17 cellular contexts compared by ENCODE assay signal in the genomic region with DNA sequence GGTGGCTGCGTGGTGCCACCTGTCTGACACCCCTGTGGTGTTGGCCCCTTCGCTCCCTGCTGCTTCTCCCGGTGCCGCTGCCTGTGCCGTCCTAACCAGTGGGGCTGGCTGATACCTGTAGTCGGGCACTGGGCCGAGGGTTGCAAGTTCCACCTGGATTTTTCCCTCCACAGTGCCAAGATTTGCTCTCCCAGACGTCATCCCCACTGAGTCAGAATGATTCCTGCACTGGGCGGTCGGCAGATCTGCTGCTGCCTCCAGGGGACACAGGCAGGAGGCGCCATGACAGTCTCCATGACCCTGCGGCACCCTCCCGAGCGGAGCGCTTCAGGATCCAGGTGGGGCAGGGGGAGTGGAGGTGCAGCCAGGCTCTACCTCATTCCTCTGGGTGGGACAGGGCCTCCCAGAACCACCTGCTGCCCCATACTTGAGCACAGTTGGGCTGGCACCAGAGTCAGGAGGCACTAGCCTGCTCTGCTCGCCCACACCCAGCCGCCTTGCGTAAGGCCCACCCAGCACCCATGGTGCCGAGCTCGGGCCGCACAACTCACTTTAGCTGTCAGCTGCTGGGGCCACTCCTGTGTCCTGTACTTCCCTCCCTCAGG.
A peak's percentile ranks its signal among the peaks of the same experiment; 100 is the strongest.
DNase-seq lines count a peak whose midpoint lies in the region; ATAC-seq and TF ChIP-seq lines count a peak whose summit lies in the region.
"Had no signal": no experiment of that assay in that cellular context is flagged by ENCODE, and none has a peak within 500 bp of the region (broad histone marks: within the 10 kb centered on the region; RNA-seq: fewer than 3 reads in every experiment).

No MANE protein-coding gene starts in this region.

- TF ChIP-seq CTCF in coronary artery (IDR thresholded peaks at IDR 0.05) (no peak), transverse colon (IDR thresholded peaks at IDR 0.05) (no peak)

- intact Hi-C loops in transverse colon (cut with DNase I; ENCODE audit: low total_unique reads): loop anchor here (10.0 kb wide), 1 partner anchor 66 kb away; no protein-coding TSS in a partner anchor

- in situ Hi-C loops in transverse colon (cut with MboI; ENCODE audit: low pct_ligation_motif_present in 1 of 4, low pct_unique_long_range_greater_than_20kb in 1 of 4, low sequenced_read_pairs in 3 of 4): no loop called here

- peak; percentile 17 for DNase-seq in activated naive CD8-positive, alpha-beta T cell treated with anti-CD3 and anti-CD28 coated beads, Interleukin-2, amount 10 ng/mL, durations not matched to agents 7 days and 5 days
- no peak for DNase-seq in activated naive CD8-positive, alpha-beta T cell treated with anti-CD3 and anti-CD28 coated beads for 36 hours
- DNase-seq in coronary artery (ENCODE audit: low spot score) (peak; percentile 70), mesenteric fat pad (ENCODE audit: low spot score) (peak; percentile 87), transverse colon (peak; percentile 7), DMS79 treated with DMSO at 0.1 percent for 48 hours (lab: John Stamatoyannopoulos, UW) (no peak), middle frontal gyrus (ENCODE audit: extremely low spot score, low spot score) (no peak)
- DNase-seq: activated CD8-positive, alpha-beta T cell treated with anti-CD3 and anti-CD28 coated beads for 36 hours; foreskin melanocyte; NCI-H1417; NCI-H524 treated with DMSO at 0.1 percent for 48 hours had no signal

- WGBS in transverse colon (ENCODE audit: low coverage in 1 of 2), 2 donors: 93% methylated on average over 21 of the region's 21 CpGs; no CpG with 5 or more reads in 1 of the 2 donors

- no peaks in the 10 kb centered on the region for H3K9me3 Mint-ChIP-seq in activated naive CD8-positive, alpha-beta T cell treated with anti-CD3 and anti-CD28 coated beads, Interleukin-2, amount 10 ng/mL, durations not matched to agents 7 days and 5 days
- H3K9me3 Mint-ChIP-seq in activated naive CD8-positive, alpha-beta T cell treated with anti-CD3 and anti-CD28 coated beads for 36 hours: no peaks in the 10 kb centered on the region
- H3K9me3 Mint-ChIP-seq: activated CD8-positive, alpha-beta T cell treated with anti-CD3 and anti-CD28 coated beads for 36 hours; activated naive CD4-positive, alpha-beta T cell treated with anti-CD3 and anti-CD28 coated beads, Interleukin-2, amount 50 U/mL, for 72 hours; neural crest cell; T-helper 2 cell treated with Interferon-gamma antibody and Interleukin-4, amounts not matched to agents 5 μg/mL and 100 μg/mL, for 36 hours; type B pancreatic cell had no signal

- H3K36me3 Mint-ChIP-seq in activated naive CD8-positive, alpha-beta T cell treated with anti-CD3 and anti-CD28 coated beads, Interleukin-2, amount 10 ng/mL, durations not matched to agents 7 days and 5 days: no peaks in the 10 kb centered on the region
- peaks cover 1% of the 10 kb centered on the region for H3K36me3 Mint-ChIP-seq in activated naive CD8-positive, alpha-beta T cell treated with anti-CD3 and anti-CD28 coated beads for 36 hours

- H3K27ac Mint-ChIP-seq in activated naive CD8-positive, alpha-beta T cell treated with anti-CD3 and anti-CD28 coated beads, Interleukin-2, amount 10 ng/mL, durations not matched to agents 7 days and 5 days: no peak overlapping the region
- H3K27ac Mint-ChIP-seq in activated naive CD8-positive, alpha-beta T cell treated with anti-CD3 and anti-CD28 coated beads for 36 hours: no peak overlapping the region
- H3K27ac Mint-ChIP-seq: activated CD8-positive, alpha-beta T cell treated with anti-CD3 and anti-CD28 coated beads for 36 hours; T-helper 2 cell treated with Interferon-gamma antibody and Interleukin-4, amounts not matched to agents 5 μg/mL and 100 μg/mL, for 36 hours; type B pancreatic cell had no signal

- no peak for ATAC-seq in activated naive CD8-positive, alpha-beta T cell treated with anti-CD3 and anti-CD28 coated beads, Interleukin-2, amount 10 ng/mL, durations not matched to agents 7 days and 5 days (ENCODE audit: low read depth)
- no peak for ATAC-seq in SK-N-SH treated with all-trans-retinoic acid at 6 μM for 48 hours
- ATAC-seq: A549; activated CD8-positive, alpha-beta T cell treated with anti-CD3 and anti-CD28 coated beads for 36 hours; activated naive CD4-positive, alpha-beta T cell treated with anti-CD3 and anti-CD28 coated beads, Interleukin-2, amount 50 U/mL, for 72 hours had no signal

- H3K27ac ChIP-seq in coronary artery (peak overlapping the region in 1 of 2 donors; percentile 42), transverse colon (peak overlapping the region in 1 of 4 donors; percentile 0)
- H3K27ac ChIP-seq: A549 had no signal

- no peaks in the 10 kb centered on the region for H3K9me3 ChIP-seq in transverse colon
- H3K9me3 ChIP-seq: A549 had no signal

- peaks cover 0 to 3% (median 0%) of the 10 kb centered on the region in 4 donors for H3K4me1 ChIP-seq in transverse colon
- H3K4me1 ChIP-seq: A549 had no signal

- H3K36me3 ChIP-seq in transverse colon: peaks cover 0 to 50% (median 16%) of the 10 kb centered on the region in 4 donors

- peaks cover 2% of the 10 kb centered on the region for H3K4me1 Mint-ChIP-seq in activated naive CD8-positive, alpha-beta T cell treated with anti-CD3 and anti-CD28 coated beads, Interleukin-2, amount 10 ng/mL, durations not matched to agents 7 days and 5 days
- H3K4me1 Mint-ChIP-seq in activated naive CD8-positive, alpha-beta T cell treated with anti-CD3 and anti-CD28 coated beads for 36 hours: no peaks in the 10 kb centered on the region

- no peaks in the 10 kb centered on the region for H3K27me3 ChIP-seq in transverse colon

- H3K27me3 Mint-ChIP-seq in activated naive CD8-positive, alpha-beta T cell treated with anti-CD3 and anti-CD28 coated beads, Interleukin-2, amount 10 ng/mL, durations not matched to agents 7 days and 5 days: no peaks in the 10 kb centered on the region
- no peaks in the 10 kb centered on the region for H3K27me3 Mint-ChIP-seq in activated naive CD8-positive, alpha-beta T cell treated with anti-CD3 and anti-CD28 coated beads for 36 hours
- H3K27me3 Mint-ChIP-seq: activated CD8-positive, alpha-beta T cell treated with anti-CD3 and anti-CD28 coated beads for 36 hours; type B pancreatic cell had no signal

- H3K4me3 Mint-ChIP-seq in activated naive CD8-positive, alpha-beta T cell treated with anti-CD3 and anti-CD28 coated beads, Interleukin-2, amount 10 ng/mL, durations not matched to agents 7 days and 5 days: no peak overlapping the region
- no peak overlapping the region for H3K4me3 Mint-ChIP-seq in activated naive CD8-positive, alpha-beta T cell treated with anti-CD3 and anti-CD28 coated beads for 36 hours
- H3K4me3 Mint-ChIP-seq: activated CD8-positive, alpha-beta T cell treated with anti-CD3 and anti-CD28 coated beads for 36 hours; T-helper 2 cell treated with Interferon-gamma antibody and Interleukin-4, amounts not matched to agents 5 μg/mL and 100 μg/mL, for 36 hours; type B pancreatic cell had no signal

- H3K4me3 ChIP-seq in coronary artery: no peak overlapping the region
- no peak overlapping the region for H3K4me3 ChIP-seq in transverse colon
- H3K4me3 ChIP-seq: A549 had no signal

- TF ChIP-seq EP300 in transverse colon (IDR thresholded peaks at IDR 0.05; ENCODE audit: low read depth): no peak

- POLR2A ChIA-PET in activated naive CD8-positive, alpha-beta T cell treated with anti-CD3 and anti-CD28 coated beads, Interleukin-2, amount 10 ng/mL, durations not matched to agents 7 days and 5 days (lab: Charles Lee): no interaction called here

- TF ChIP-seq POLR2A in transverse colon (IDR thresholded peaks at IDR 0.05): no peak

TF ChIP-seq in SK-N-SH treated with all-trans-retinoic acid at 6 μM for 48 hours, 23 proteins besides CTCF, POLR2A, EP300 and RAD21:
- TF ChIP-seq ZFP3 (CRISPR knock-in tag; IDR thresholded peaks at IDR 0.05) (no peak), CSDC2 (CRISPR knock-in tag; IDR thresholded peaks at IDR 0.05) (no peak), ARNTL (CRISPR knock-in tag; IDR thresholded peaks at IDR 0.05; ENCODE audit: borderline replicate concordance, low read depth) (no peak), BACH2 (CRISPR knock-in tag; IDR thresholded peaks at IDR 0.05; ENCODE audit: borderline replicate concordance) (no peak), OSR1 (CRISPR knock-in tag; IDR thresholded peaks at IDR 0.05) (no peak), SNAI2 (CRISPR knock-in tag; IDR thresholded peaks at IDR 0.05) (no peak)

Comparison
In these comparisons a context has a peak if more than half of its experiments do, and no peak if none do; other contexts are left out.
1. DNase-seq: peak in activated naive CD8-positive, alpha-beta T cell treated with anti-CD3 and anti-CD28 coated beads, Interleukin-2, amount 10 ng/mL, durations not matched to agents 7 days and 5 days (single experiment), coronary artery (single experiment), mesenteric fat pad (single experiment) and transverse colon (single experiment); none in activated naive CD8-positive, alpha-beta T cell treated with anti-CD3 and anti-CD28 coated beads for 36 hours (single experiment), DMS79 treated with DMSO at 0.1 percent for 48 hours (single experiment) and middle frontal gyrus (single experiment).